In the genomic region with DNA sequence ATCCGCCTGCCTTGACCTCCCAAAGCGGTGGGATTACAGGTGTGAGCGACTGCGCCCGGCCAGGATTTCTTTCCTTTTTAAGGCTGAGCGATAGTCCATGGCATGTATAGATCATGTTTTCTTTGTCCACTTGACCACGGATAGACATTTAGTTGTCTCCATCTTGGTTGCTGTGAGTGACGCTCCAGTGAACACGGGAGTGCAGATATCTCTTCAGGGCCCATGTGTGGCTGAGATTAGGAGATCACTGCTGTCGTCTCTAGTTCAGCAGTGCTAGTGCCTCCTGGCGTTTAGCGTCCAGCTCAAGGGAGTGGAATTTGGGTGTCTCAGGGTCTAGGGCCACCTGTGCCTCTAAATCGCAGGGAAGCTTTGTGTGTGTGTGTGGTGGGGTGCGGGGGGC, we compare ENCODE assay signal across 16 cellular contexts.
"Had no signal": no experiment of that assay in that cellular context is flagged by ENCODE, and none has a peak within 500 bp of the region (broad histone marks: within the 10 kb centered on the region; RNA-seq: fewer than 3 reads in every experiment).

No MANE protein-coding gene starts in this region.

- H3K4me3 ChIP-seq: left ventricle myocardium inferior, neural progenitor cell, prostate gland, right lobe of liver, stomach had no signal

- H3K4me2 ChIP-seq: neural progenitor cell had no signal

- ATAC-seq: activated CD8-positive, alpha-beta memory T cell treated with anti-CD3 and anti-CD28 coated beads, Interleukin-2, amount 10 ng/mL, durations not matched to agents 7 days and 5 days; right lobe of liver had no signal

- DNase-seq: activated CD4-positive, alpha-beta T cell treated with anti-CD3 and anti-CD28 coated beads for 1 hour; activated CD4-positive, alpha-beta T cell treated with anti-CD3 and anti-CD28 coated beads, Interleukin-2, amount 50 U/mL, for 48 hours; activated CD8-positive, alpha-beta memory T cell treated with anti-CD3 and anti-CD28 coated beads, Interleukin-2, amount 10 ng/mL, durations not matched to agents 7 days and 5 days; activated effector memory CD4-positive, alpha-beta T cell treated with Interleukin-2 at 50 U/mL for 16 hours; activated T-cell treated with anti-CD3 and anti-CD28 coated beads, Interleukin-2, amount 50 U/mL, for 24 hours; amygdala; effector memory CD4-positive, alpha-beta T cell; left ventricle myocardium inferior; right lobe of liver; stomach; T-helper 2 cell had no signal

- H3K36me3 Mint-ChIP-seq: neural progenitor cell had no signal

- H3K27me3 Mint-ChIP-seq: activated CD8-positive, alpha-beta memory T cell treated with anti-CD3 and anti-CD28 coated beads, Interleukin-2, amount 10 ng/mL, durations not matched to agents 7 days and 5 days; activated naive CD8-positive, alpha-beta T cell; activated T-cell treated with anti-CD3 and anti-CD28 coated beads, Interleukin-2, amount 50 U/mL, for 24 hours; central memory CD8-positive, alpha-beta T cell had no signal

- H3K9me3 ChIP-seq: left ventricle myocardium inferior, prostate gland, right lobe of liver, stomach had no signal

- H3K9me3 Mint-ChIP-seq: activated T-cell treated with anti-CD3 and anti-CD28 coated beads, Interleukin-2, amount 50 U/mL, for 24 hours; central memory CD8-positive, alpha-beta T cell; neural progenitor cell had no signal

- H2AFZ ChIP-seq: neural progenitor cell had no signal

- H3K4me1 ChIP-seq: prostate gland, right lobe of liver had no signal

- H3K4me3 Mint-ChIP-seq: activated CD8-positive, alpha-beta memory T cell treated with anti-CD3 and anti-CD28 coated beads, Interleukin-2, amount 10 ng/mL, durations not matched to agents 7 days and 5 days; activated naive CD8-positive, alpha-beta T cell; activated T-cell treated with anti-CD3 and anti-CD28 coated beads, Interleukin-2, amount 50 U/mL, for 24 hours; brain; central memory CD8-positive, alpha-beta T cell; neural progenitor cell had no signal

- H3K9ac ChIP-seq: neural progenitor cell had no signal

- H3K27me3 ChIP-seq: right lobe of liver, stomach had no signal

- H3K27ac Mint-ChIP-seq: activated naive CD8-positive, alpha-beta T cell had no signal

- H3K27ac ChIP-seq: left ventricle myocardium inferior, neural progenitor cell, prostate gland, right lobe of liver had no signal
